In the genomic region with DNA sequence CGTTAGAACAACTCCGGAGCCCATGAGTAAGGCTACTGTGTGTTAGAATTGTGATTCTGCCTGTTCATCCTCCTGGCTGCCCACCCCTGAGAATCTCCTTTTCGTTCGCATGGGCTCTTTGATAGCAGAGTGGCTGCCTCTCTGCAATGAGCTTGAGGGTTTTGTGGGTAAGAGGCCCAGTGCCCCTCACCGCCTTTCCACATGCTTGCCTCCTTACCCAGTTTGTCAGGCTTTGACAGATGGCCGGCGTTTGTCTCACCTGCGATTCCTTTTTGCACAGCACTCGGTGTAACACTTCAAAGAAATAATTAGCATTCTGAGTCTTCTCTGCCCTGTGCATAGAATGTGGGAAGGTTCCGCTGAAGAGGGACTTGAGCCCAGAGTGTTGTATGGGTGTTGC, we compare ENCODE assay signal across 26 cellular contexts.
"Had no signal": no experiment of that assay in that cellular context is flagged by ENCODE, and none has a peak within 500 bp of the region (broad histone marks: within the 10 kb centered on the region; RNA-seq: fewer than 3 reads in every experiment).

No MANE protein-coding gene starts in this region.

- H3K27me3 ChIP-seq: body of pancreas, breast epithelium, SJCRH30 had no signal

- H3K9me3 Mint-ChIP-seq: activated CD4-positive, alpha-beta memory T cell treated with anti-CD3 and anti-CD28 coated beads, Interleukin-2, amount 10 ng/mL, durations not matched to agents 7 days and 5 days; activated naive CD4-positive, alpha-beta T cell treated with anti-CD3 and anti-CD28 coated beads, Interleukin-2, amount 50 U/mL, for 24 hours; activated naive CD8-positive, alpha-beta T cell treated with anti-CD3 and anti-CD28 coated beads, Interleukin-2, amount 10 ng/mL, durations not matched to agents 7 days and 5 days; activated T-cell treated with anti-CD3 and anti-CD28 coated beads, Interleukin-2, amount 50 U/mL, for 24 hours had no signal

- H3K4me3 ChIP-seq: body of pancreas, breast epithelium, SJCRH30, SK-N-MC had no signal

- ATAC-seq: body of pancreas, Panc1 had no signal

- DNase-seq: activated CD4-positive, alpha-beta memory T cell treated with anti-CD3 and anti-CD28 coated beads, Interleukin-2, amount 10 ng/mL, durations not matched to agents 7 days and 5 days; activated CD4-positive, alpha-beta T cell treated with anti-CD3 and anti-CD28 coated beads for 1 hour; activated CD4-positive, alpha-beta T cell treated with anti-CD3 and anti-CD28 coated beads for 48 hours; activated CD4-positive, CD25-positive, alpha-beta regulatory T cell; activated gamma-delta T cell; activated naive CD4-positive, alpha-beta T cell treated with Interleukin-2 at 50 U/mL for 16 hours; activated naive CD8-positive, alpha-beta T cell treated with anti-CD3 and anti-CD28 coated beads, Interleukin-2, amount 10 ng/mL, durations not matched to agents 7 days and 5 days; activated T-cell treated with anti-CD3 and anti-CD28 coated beads, Interleukin-2, amount 50 U/mL, for 24 hours; body of pancreas; KG1; NCI-H1105; NCI-H1417 treated with DMSO at 0.1 percent for 48 hours; NCI-H1930; NCI-H2081 treated with DMSO at 0.1 percent for 48 hours; NCI-H510A; NCI-H526; NCI-H748 treated with DMSO at 0.1 percent for 48 hours; SHP77; SJCRH30; T1000; WERI-Rb-1 had no signal

- H3K27ac Mint-ChIP-seq: activated CD4-positive, alpha-beta memory T cell treated with anti-CD3 and anti-CD28 coated beads, Interleukin-2, amount 10 ng/mL, durations not matched to agents 7 days and 5 days; activated naive CD4-positive, alpha-beta T cell treated with anti-CD3 and anti-CD28 coated beads, Interleukin-2, amount 50 U/mL, for 24 hours; activated naive CD8-positive, alpha-beta T cell treated with anti-CD3 and anti-CD28 coated beads, Interleukin-2, amount 10 ng/mL, durations not matched to agents 7 days and 5 days; activated T-cell treated with anti-CD3 and anti-CD28 coated beads, Interleukin-2, amount 50 U/mL, for 24 hours; activated T-helper 2 cell treated with anti-CD3 and anti-CD28 coated beads, Interferon-gamma antibody, Interleukin-2, Interleukin-4, amounts not matched to agents 10 μg/mL and 5 μg/mL and 100 μg/mL, durations not matched to agents 14 hours and 24 hours and 36 hours had no signal

- H3K36me3 ChIP-seq: breast epithelium, SJCRH30, WERI-Rb-1 had no signal

- H3K4me3 Mint-ChIP-seq: activated CD4-positive, alpha-beta memory T cell treated with anti-CD3 and anti-CD28 coated beads, Interleukin-2, amount 10 ng/mL, durations not matched to agents 7 days and 5 days; activated naive CD4-positive, alpha-beta T cell treated with anti-CD3 and anti-CD28 coated beads, Interleukin-2, amount 50 U/mL, for 24 hours; activated naive CD8-positive, alpha-beta T cell treated with anti-CD3 and anti-CD28 coated beads, Interleukin-2, amount 10 ng/mL, durations not matched to agents 7 days and 5 days; activated T-cell treated with anti-CD3 and anti-CD28 coated beads, Interleukin-2, amount 50 U/mL, for 24 hours had no signal

- H3K4me1 ChIP-seq: body of pancreas, breast epithelium had no signal

- H3K27me3 Mint-ChIP-seq: activated CD4-positive, alpha-beta memory T cell treated with anti-CD3 and anti-CD28 coated beads, Interleukin-2, amount 10 ng/mL, durations not matched to agents 7 days and 5 days; activated naive CD4-positive, alpha-beta T cell treated with anti-CD3 and anti-CD28 coated beads, Interleukin-2, amount 50 U/mL, for 24 hours; activated naive CD8-positive, alpha-beta T cell treated with anti-CD3 and anti-CD28 coated beads, Interleukin-2, amount 10 ng/mL, durations not matched to agents 7 days and 5 days; activated T-cell treated with anti-CD3 and anti-CD28 coated beads, Interleukin-2, amount 50 U/mL, for 24 hours had no signal

- H3K9me3 ChIP-seq: body of pancreas, breast epithelium, SJCRH30 had no signal
